ENCODE assay signal across 8 cellular contexts in genomic region chr15:63833246-63833696, GRCh38. TPM values are rescaled to one million over a fixed set of nuclear protein-coding genes. Genes with fewer than 3 reads are reported as not detected.
DNase-seq lines count a peak whose midpoint lies in the region; ATAC-seq, FAIRE-seq and TF ChIP-seq lines count a peak whose summit lies in the region.

No MANE protein-coding gene starts in this region.

- H3F3A ChIP-seq in SU-DHL-6 (ENCODE audit: insufficient read depth) = no peaks in the 10 kb centered on the region; the same call in 1 of the 2 replicates

- no peak for TF ChIP-seq POLR2A in GM12878 (IDR thresholded peaks at IDR 0.05; ENCODE audit: low read depth, low read length)

- no peak for TF ChIP-seq RAD21 in GM12878 (IDR thresholded peaks at IDR 0.05; ENCODE audit: insufficient read depth, low read depth, low read length)

- POLR2A ChIA-PET in GM12878 (lab: Charles Lee) = interaction anchor here (0.5 to 2.5 kb wide), 12 partner anchors 10 to 150 kb away, joined by 3 to 17 read pairs (median 4); no protein-coding TSS in a partner anchor

- RAD21 ChIA-PET in GM12878 (lab: Charles Lee; ENCODE audit: unreplicated experiment) = interaction anchor here (0.9 to 2.5 kb wide), 13 partner anchors 9 to 177 kb away, joined by 3 to 17 read pairs (median 5); no protein-coding TSS in a partner anchor

- H3K9me3 ChIP-seq in SU-DHL-6 (ENCODE audit: insufficient read depth, low read length) = no peaks in the 10 kb centered on the region
- no peaks in the 10 kb centered on the region for H3K9me3 ChIP-seq in GM12878 (replicated peaks; ENCODE audit: control insufficient read depth, insufficient read depth, low read length)
- H3K9me3 ChIP-seq in iPS-20b (ENCODE audit: insufficient read depth, low read depth, low read length) = no peaks in the 10 kb centered on the region

- H3K4me2 ChIP-seq in SU-DHL-6 (ENCODE audit: low read depth, low read length, poor library complexity, severe bottlenecking) = peak overlapping the region; percentile 87
- peak overlapping the region; percentile 82 for H3K4me2 ChIP-seq in GM12878 (ENCODE audit: control insufficient read depth, insufficient read depth)

- peak overlapping the region; percentile 88 for H2AFZ ChIP-seq in SU-DHL-6 (ENCODE audit: low read depth, low read length, severe bottlenecking)
- peak overlapping the region; percentile 86 for H2AFZ ChIP-seq in GM12878 (ENCODE audit: control insufficient read depth, low read depth, low read length)

- peak overlapping the region; percentile 97 for H3K9ac ChIP-seq in SU-DHL-6 (ENCODE audit: low read length)
- peak overlapping the region; percentile 97 for H3K9ac ChIP-seq in GM12878 (ENCODE audit: control insufficient read depth, insufficient read depth, low read length)
- H3K9ac ChIP-seq in iPS-20b (ENCODE audit: low read depth, low read length) = peak overlapping the region; percentile 99

- H3K4me1 ChIP-seq in GM12878 (ENCODE audit: control insufficient read depth, insufficient read depth, low read length) (peaks cover 10% of the 10 kb centered on the region), iPS-20b (ENCODE audit: insufficient read depth, low read length) (peaks cover 9% of the 10 kb centered on the region)

- H3K4me3 ChIP-seq in SU-DHL-6 (ENCODE audit: insufficient read depth, low read length, poor library complexity, severe bottlenecking) (peak overlapping the region; percentile 84), GM12878 (peak overlapping the region; percentile 99), iPS-20b (ENCODE audit: low read length) (peak overlapping the region; percentile 90)

- no peak for FAIRE-seq in GM12878 (lab: Jason Lieb, UNC)

- TF ChIP-seq EP300 in GM12878 (IDR thresholded peaks at IDR 0.05; ENCODE audit: borderline replicate concordance in 1 of 2, control insufficient read depth in 1 of 2, low read depth in 2 of 2, low read length in 2 of 2) = no peak

- intact Hi-C loops in GM12878 (cut with micrococcal nuclease; ENCODE audit: unreplicated experiment) = loop anchor here (2.0 to 5.0 kb wide), 4 partner anchors 58 to 234 kb away; no protein-coding TSS in a partner anchor

- ATAC-seq in GM18868 (IDR thresholded peaks at IDR 0.05; ENCODE audit: unreplicated experiment) = peak; percentile 21
- ATAC-seq in HG03108 (IDR thresholded peaks at IDR 0.05; ENCODE audit: unreplicated experiment) = peak; percentile 20
- ATAC-seq in GM12878 = peak; percentile 68

- CTCF ChIA-PET in GM12878 (lab: Yijun Ruan, JAX) = interaction anchor here (0.5 to 2.0 kb wide), 11 partner anchors 12 to 234 kb away, joined by 3 to 9 read pairs (median 7); partner anchors contain the start of gene DAPK2

- no TSS peak for BruUV-seq in GM12878 (replicated peaks; lab: Mats Ljungman, UMichigan)

- H3K79me2 ChIP-seq in SU-DHL-6 (ENCODE audit: insufficient read depth, low read length) (peaks cover 51% of the 10 kb centered on the region), GM12878 (ENCODE audit: control insufficient read depth, insufficient read depth, low read length) (peaks cover 53% of the 10 kb centered on the region)

- 1% methylated on average over 35 of the region's 45 CpGs for WGBS in GM12878 (ENCODE audit: insufficient coverage, insufficient replicate concordance, low lambda C conversion rate, missing lambda C conversion rate)

- no peaks in the 10 kb centered on the region for H3K36me3 ChIP-seq in SU-DHL-6 (ENCODE audit: low read length)
- no peaks in the 10 kb centered on the region for H3K36me3 ChIP-seq in GM12878 (ENCODE audit: control insufficient read depth in 2 of 2, insufficient read depth in 2 of 2, low read length in 1 of 2)
- H3K36me3 ChIP-seq in iPS-20b (ENCODE audit: insufficient read depth, low read depth, low read length) = no peaks in the 10 kb centered on the region

- DNase-seq in GM12878 (ENCODE audit: low read depth, low spot score) = no peak
- DNase-seq in stimulated activated CD4-positive, alpha-beta T cell treated with anti-CD3 and anti-CD28 coated beads, Interleukin-12 subunit alpha, Interleukin-12 subunit beta, amount 100 ng/mL, for 48 hours (ENCODE audit: low read depth in 2 of 3, low spot score in 1 of 3) = peak in 2 of 3 donors; percentile 19 to 26
- DNase-seq in SIG-M5 (lab: John Stamatoyannopoulos, UW) = no peak

- H4K20me1 ChIP-seq in SU-DHL-6 (ENCODE audit: low read depth, low read length) (no peaks in the 10 kb centered on the region), GM12878 (ENCODE audit: control insufficient read depth, insufficient read depth) (no peaks in the 10 kb centered on the region)

- no peaks in the 10 kb centered on the region for H3K9me2 ChIP-seq in SU-DHL-6 (replicated peaks; ENCODE audit: insufficient read depth, low read length)

- SMC1A ChIA-PET in GM12878 (lab: Charles Lee; ENCODE audit: uncharacterized antibody, unreplicated experiment) = interaction anchor here (0.7 to 2.5 kb wide), 20 partner anchors 9 to 234 kb away, joined by 3 to 16 read pairs (median 5); no protein-coding TSS in a partner anchor

- no peaks in the 10 kb centered on the region for H3K27me3 ChIP-seq in SU-DHL-6 (ENCODE audit: low read length)
- no peaks in the 10 kb centered on the region for H3K27me3 ChIP-seq in GM12878 (replicated peaks in 1 of 2; ENCODE audit: control insufficient read depth in 2 of 2, insufficient read depth in 2 of 2, low read length in 1 of 2)
- H3K27me3 ChIP-seq in iPS-20b (ENCODE audit: insufficient read depth, low read length) = 0 out of 2 replicates have a peak, but pooled peaks cover 8% of the 10 kb centered on the region

- in situ Hi-C loops in GM12878 (cut with MboI) = no loop called here

- no peak for TF ChIP-seq CTCF in 22Rv1 (IDR thresholded peaks at IDR 0.05)
- TF ChIP-seq CTCF in SU-DHL-6 (IDR thresholded peaks at IDR 0.05; ENCODE audit: insufficient read depth, low read length, poor library complexity, severe bottlenecking) = no peak
- no peak for TF ChIP-seq CTCF in GM12878 (IDR thresholded peaks at IDR 0.05 in 2 of 3, conservative IDR thresholded peaks at IDR 0.05 in 1 of 3; ENCODE audit: control insufficient read depth in 2 of 3, extremely low read depth in 1 of 3, insufficient read depth in 1 of 3, low read depth in 3 of 3, low read length in 3 of 3)

- H3K27ac ChIP-seq in 22Rv1 (peak overlapping the region; percentile 71), SU-DHL-6 (ENCODE audit: low read depth, low read length) (peak overlapping the region; percentile 41), GM12878 (ENCODE audit: control insufficient read depth, insufficient read depth) (peak overlapping the region; percentile 99), iPS-20b (ENCODE audit: low read length) (no peak overlapping the region)

TF ChIP-seq in GM12878, 131 proteins besides CTCF, POLR2A, EP300 and RAD21 (continues in another document):
- peak; percentile 55 for TF ChIP-seq LARP7 (IDR thresholded peaks at IDR 0.05)
- TF ChIP-seq NKRF (conservative IDR thresholded peaks at IDR 0.05) = peak; percentile 81; the same call in 1 of the 2 replicates
- TF ChIP-seq NR2F1 (conservative IDR thresholded peaks at IDR 0.05) = 0 out of 2 replicates have a peak, but pooled peaks have one; percentile 9
- no peak for TF ChIP-seq YBX1 (IDR thresholded peaks at IDR 0.05)
- no peak for TF ChIP-seq GATAD2B (conservative IDR thresholded peaks at IDR 0.05; ENCODE audit: low read depth)

RNA-seq across cellular contexts. Expression of gene HERC1, which starts 0.5 kb away (rescaled TPM):
- 561 and 573 TPM in 2 replicates for total RNA-seq in GM12878 (2013; cell fraction: nucleolus; rRNA removed)
- total RNA-seq in GM12878 (2014; rRNA removed) (80.5 and 83.3 TPM in 2 replicates), GM12878 (2014; rRNA removed; fragmentation: Illumina TruSeq; extraction: Trizol) (62.3 and 68.2 TPM in 2 replicates), GM12878 (2021) (73.4 and 78.6 TPM in 2 replicates)
- 23.1 TPM for polyA plus RNA-seq in GM12878 (2011; ENCODE audit: low read depth)
- polyA plus RNA-seq in GM12878 (2011; rRNA removed) (28.8 and 38.2 TPM in 2 replicates), GM12878 (2014; fragmentation: Illumina TruSeq; extraction: Trizol) (56.2 and 59.5 TPM in 2 replicates), GM12878 (2014; fragmentation: Nextera tagmentation; extraction: Ambion mirVana) (10 to 100 TPM; 11.3 to 21.1 TPM), GM12878 (2014; rRNA removed) (53.8 and 55.0 TPM in 2 replicates), GM12878 (2016; fragmentation: Nextera tagmentation; extraction: Ambion mirVana) (10 to 100 TPM; 28.9 to 29.4 TPM)
- 44.2 and 56.0 TPM in 2 replicates for polyA plus RNA-seq in GM12878 (2011; cell fraction: cytosol; rRNA removed)
- polyA plus RNA-seq in GM12878 (2011; cell fraction: nucleus; rRNA removed) = 133 TPM in 2 replicates
- 37.2 and 52.5 TPM in 2 replicates for polyA plus RNA-seq in GM12878 (2012)
- polyA minus RNA-seq in GM12878 (2011; rRNA and poly(A)+ RNA removed) = 113 and 115 TPM in 2 replicates
- 43.2 and 52.2 TPM in 2 replicates for polyA minus RNA-seq in GM12878 (2011; cell fraction: cytosol; rRNA and poly(A)+ RNA removed)
- 70.1 and 128 TPM in 2 replicates for polyA minus RNA-seq in GM12878 (2011; cell fraction: nucleus; rRNA and poly(A)+ RNA removed)

Comparison
In these comparisons a context has a peak if more than half of its experiments do, and no peak if none do; other contexts are left out.
1. DNase-seq: peak in stimulated activated CD4-positive, alpha-beta T cell treated with anti-CD3 and anti-CD28 coated beads, Interleukin-12 subunit alpha, Interleukin-12 subunit beta, amount 100 ng/mL, for 48 hours (2 of 3); none in GM12878 (single experiment) and SIG-M5 (single experiment).
2. Peak in every context shown above with its lines, with median percentiles within 50 percentile points of each other: ATAC-seq, H3K4me3 ChIP-seq and H3K9ac ChIP-seq.